In the genomic region with DNA sequence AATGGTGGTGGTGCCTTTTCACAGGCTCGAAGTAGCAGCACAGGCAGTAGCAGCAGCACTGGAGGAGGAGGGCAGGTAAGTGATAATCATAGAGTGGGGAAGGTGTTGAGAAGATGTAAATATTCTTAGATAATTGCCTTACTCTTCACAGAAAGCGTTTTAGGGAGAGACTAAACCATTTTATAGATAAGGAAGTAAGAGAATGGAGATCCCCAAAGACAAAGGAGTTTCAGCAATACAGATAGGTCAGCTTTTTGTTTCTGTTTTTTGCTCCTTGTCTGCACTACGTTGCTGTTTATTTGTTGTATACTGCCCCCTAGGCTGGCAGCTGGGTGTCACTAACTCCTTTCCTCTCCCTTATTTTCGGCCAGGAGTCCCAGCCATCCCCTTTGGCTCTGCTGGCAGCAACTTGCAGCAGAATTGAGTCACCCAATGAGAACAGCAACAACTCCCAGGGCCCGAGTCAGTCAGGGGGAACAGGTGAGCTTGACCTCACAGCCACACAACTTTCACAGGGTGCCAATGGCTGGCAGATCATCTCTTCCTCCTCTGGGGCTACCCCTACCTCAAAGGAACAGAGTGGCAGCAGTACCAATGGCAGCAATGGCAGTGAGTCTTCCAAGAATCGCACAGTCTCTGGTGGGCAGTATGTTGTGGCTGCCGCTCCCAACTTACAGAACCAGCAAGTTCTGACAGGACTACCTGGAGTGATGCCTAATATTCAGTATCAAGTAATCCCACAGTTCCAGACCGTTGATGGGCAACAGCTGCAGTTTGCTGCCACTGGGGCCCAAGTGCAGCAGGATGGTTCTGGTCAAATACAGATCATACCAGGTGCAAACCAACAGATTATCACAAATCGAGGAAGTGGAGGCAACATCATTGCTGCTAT, we compare ENCODE assay signal across 8 cellular contexts. TPM values are rescaled to one million over a fixed set of nuclear protein-coding genes. Genes with fewer than 3 reads are reported as not detected.
A peak's percentile ranks its signal among the peaks of the same experiment; 100 is the strongest.
DNase-seq lines count a peak whose midpoint lies in the region; ATAC-seq and TF ChIP-seq lines count a peak whose summit lies in the region.

No MANE protein-coding gene starts in this region.

- peak overlapping the region; percentile 97 for H3K27ac ChIP-seq in VCaP
- peak overlapping the region; percentile 99 for H3K27ac ChIP-seq in mesodermal cell (ENCODE audit: low read depth, low read length, severe bottlenecking)
- peak overlapping the region; percentile 93 to 99 (median 97) for H3K27ac ChIP-seq in tibial nerve

- TF ChIP-seq POLR2A in tibial nerve (IDR thresholded peaks at IDR 0.05): no peak

- TF ChIP-seq CTCF in VCaP (conservative IDR thresholded peaks at IDR 0.05): peak; percentile 57; the same call in 1 of the 2 replicates
- TF ChIP-seq CTCF in tibial nerve (IDR thresholded peaks at IDR 0.05): peak; percentile 17 to 63 (median 42)

- TF ChIP-seq EP300 in tibial nerve (IDR thresholded peaks at IDR 0.05): no peak

- peak overlapping the region; percentile 56 for H3K4me3 ChIP-seq in mesodermal cell (ENCODE audit: extremely low read depth, insufficient read depth, low read length, poor library complexity, severe bottlenecking)
- peak overlapping the region in 3 of 4 donors; percentile 45 to 89 (median 63) for H3K4me3 ChIP-seq in tibial nerve

- H3K27me3 Mint-ChIP-seq in IgD-negative memory B cell: no peaks in the 10 kb centered on the region
- H3K27me3 Mint-ChIP-seq in effector memory CD8-positive, alpha-beta T cell: no peaks in the 10 kb centered on the region

- peaks cover 12% of the 10 kb centered on the region for H3K36me3 Mint-ChIP-seq in IgD-negative memory B cell
- H3K36me3 Mint-ChIP-seq in effector memory CD8-positive, alpha-beta T cell (ENCODE audit: insufficient read depth): peaks cover 60% of the 10 kb centered on the region

- peak; percentile 72 for DNase-seq in DMS114 treated with DMSO at 0.1 percent for 48 hours (lab: John Stamatoyannopoulos, UW; ENCODE audit: unreplicated experiment)
- DNase-seq in effector memory CD8-positive, alpha-beta T cell: peak; percentile 33 to 46 (median 43)
- peak; percentile 45 to 64 for DNase-seq in tibial nerve (ENCODE audit: low spot score in 2 of 2)
- DNase-seq in NCI-H1092 (lab: John Stamatoyannopoulos, UW): no peak

- H3K9me3 Mint-ChIP-seq in IgD-negative memory B cell: no peaks in the 10 kb centered on the region
- no peaks in the 10 kb centered on the region for H3K9me3 Mint-ChIP-seq in effector memory CD8-positive, alpha-beta T cell

- WGBS in mesodermal cell (ENCODE audit: insufficient coverage in 2 of 2), 2 experiments: 73 to 85% methylated on average over 8 of the region's 9 CpGs
- WGBS in tibial nerve, 2 donors: 42 to 46% methylated on average over 9 of the region's 9 CpGs

- no peak for ATAC-seq in effector memory CD8-positive, alpha-beta T cell (replicated peaks)
- ATAC-seq in GM21526 (IDR thresholded peaks at IDR 0.05; ENCODE audit: low FRiP score, unreplicated experiment): no peak

- peak overlapping the region; percentile 76 to 91 (median 90) for H3K4me3 Mint-ChIP-seq in IgD-negative memory B cell
- H3K4me3 Mint-ChIP-seq in effector memory CD8-positive, alpha-beta T cell: peak overlapping the region; percentile 81 to 91

- peaks cover 55% of the 10 kb centered on the region for H3K36me3 ChIP-seq in mesodermal cell (ENCODE audit: control insufficient read depth, insufficient read depth, low read length)
- H3K36me3 ChIP-seq in tibial nerve: peaks cover 0 to 54% (median 15%) of the 10 kb centered on the region in 3 donors

- peaks cover 20 to 46% (median 35%) of the 10 kb centered on the region in 3 donors for H3K4me1 Mint-ChIP-seq in IgD-negative memory B cell
- peaks cover 37 to 49% of the 10 kb centered on the region in 2 donors for H3K4me1 Mint-ChIP-seq in effector memory CD8-positive, alpha-beta T cell (ENCODE audit: low read depth in 2 of 2)

- no peaks in the 10 kb centered on the region for H3K27me3 ChIP-seq in tibial nerve

- H3K4me1 ChIP-seq in mesodermal cell (ENCODE audit: control insufficient read depth, insufficient read depth, low read length, poor library complexity, severe bottlenecking): peaks cover 31% of the 10 kb centered on the region
- H3K4me1 ChIP-seq in tibial nerve: peaks cover 0 to 69% (median 53%) of the 10 kb centered on the region in 4 donors

- peak overlapping the region; percentile 71 to 90 (median 89) for H3K27ac Mint-ChIP-seq in IgD-negative memory B cell
- peak overlapping the region; percentile 44 to 75 for H3K27ac Mint-ChIP-seq in effector memory CD8-positive, alpha-beta T cell

- H3K9me3 ChIP-seq in mesodermal cell (ENCODE audit: control insufficient read depth, low read length): no peaks in the 10 kb centered on the region
- no peaks in the 10 kb centered on the region for H3K9me3 ChIP-seq in tibial nerve

RNA-seq across cellular contexts. Expression of a gene that starts 2.0 kb away (rescaled TPM):
- polyA plus RNA-seq in IgD-negative memory B cell: 9.1 TPM
- 44.2 TPM for polyA plus RNA-seq in mesodermal cell (2013, experiment 1 of 2)
- 37.8 TPM for polyA plus RNA-seq in mesodermal cell (2013, experiment 2 of 2)
- total RNA-seq in tibial nerve: 10 to 100 TPM; 45.3 to 81.5 (median 65.0) TPM

RNA-seq across cellular contexts. Expression of a gene that starts 41.7 kb away (rescaled TPM):
- not detected for polyA plus RNA-seq in IgD-negative memory B cell
- 5.8 TPM for polyA plus RNA-seq in mesodermal cell (2013, experiment 1 of 2)
- 4.4 TPM for polyA plus RNA-seq in mesodermal cell (2013, experiment 2 of 2)
- not detected for total RNA-seq in tibial nerve

RNA-seq across cellular contexts. Expression of a gene that starts 45.8 kb away (rescaled TPM):
- polyA plus RNA-seq in IgD-negative memory B cell: not detected
- 0.66 TPM for polyA plus RNA-seq in mesodermal cell (2013, experiment 1 of 2)
- polyA plus RNA-seq in mesodermal cell (2013, experiment 2 of 2): 0.51 TPM
- under 1 TPM in 1 of 4 donors, not detected in 3; 0.21 TPM for total RNA-seq in tibial nerve

RNA-seq across cellular contexts. Expression of a gene that starts 59.5 kb away (rescaled TPM):
- polyA plus RNA-seq in IgD-negative memory B cell: 689 TPM
- 99.2 TPM for polyA plus RNA-seq in mesodermal cell (2013, experiment 1 of 2)
- 98.1 TPM for polyA plus RNA-seq in mesodermal cell (2013, experiment 2 of 2)
- total RNA-seq in tibial nerve: 100 to 1,000 TPM in 1 of 4 donors, 10 to 100 TPM in 3; 54.6 to 125 (median 57.0) TPM
